ENCODE assay signal across 8 cellular contexts in the genomic region with DNA sequence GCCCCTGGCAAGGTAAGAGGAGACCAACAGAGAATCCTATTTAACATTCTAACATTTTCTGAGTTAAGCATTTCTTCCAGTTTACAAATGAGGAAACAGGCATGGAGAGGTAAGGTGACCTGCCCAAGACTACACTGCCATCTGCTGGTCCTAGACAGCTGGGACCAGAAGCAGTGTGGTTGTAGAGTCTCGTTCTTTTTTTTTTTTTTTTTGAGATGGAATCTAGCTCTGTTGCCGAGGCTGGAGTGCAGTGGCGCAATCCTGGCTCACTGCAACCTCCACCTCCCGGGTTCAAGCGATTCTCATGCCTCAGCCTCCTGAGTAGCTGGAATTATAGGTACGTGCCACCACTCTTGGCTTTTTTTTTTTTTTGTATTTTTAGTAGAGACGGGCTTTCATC. TPM values are rescaled to one million over a fixed set of nuclear protein-coding genes. Genes with fewer than 3 reads are reported as not detected.
DNase-seq lines count a peak whose midpoint lies in the region; ATAC-seq and TF ChIP-seq lines count a peak whose summit lies in the region.
"Not testable (repeated sequence)": the region's sequence is repeated elsewhere in the genome, so short reads cannot be mapped to it uniquely, and the experiment has no call there.

No MANE protein-coding gene starts in this region.

- H3K9me3 Mint-ChIP-seq in Calu3 (ENCODE audit: low read depth, unreplicated experiment); activated T-helper 17 cell treated with anti-CD3 and anti-CD28 coated beads, Interleukin-2, amount 50 U/mL, for 72 hours; naive thymus-derived CD8-positive, alpha-beta T cell: not testable (repeated sequence)

- DNase-seq in Calu3, result peak; percentile 73
- peak; percentile 15 for DNase-seq in GOT3 (lab: John Stamatoyannopoulos, UW)
- DNase-seq in NCI-H1436 (lab: John Stamatoyannopoulos, UW), result peak; percentile 76
- peak; percentile 34 to 68 for DNase-seq in SJSA1 (ENCODE audit: low read depth in 1 of 2, low spot score in 2 of 2)
- peak; percentile 89 for DNase-seq in fibroblast of mammary gland (ENCODE audit: low read depth)
- peak; percentile 40 to 87 (median 64) for DNase-seq in naive thymus-derived CD8-positive, alpha-beta T cell
- DNase-seq in stimulated activated CD8-positive, alpha-beta memory T cell treated with anti-CD3 and anti-CD28 coated beads, Interleukin-4, amount 100 ng/mL, for 48 hours, result peak; percentile 62

- BruUV-seq in Calu3 (replicated peaks; lab: Mats Ljungman, UMichigan), result not testable (repeated sequence)

- not testable (repeated sequence) for H3K4me3 Mint-ChIP-seq in Calu3 (ENCODE audit: low read depth, unreplicated experiment); activated T-helper 17 cell treated with anti-CD3 and anti-CD28 coated beads, Interleukin-2, amount 50 U/mL, for 72 hours; naive thymus-derived CD8-positive, alpha-beta T cell

- ATAC-seq in activated T-helper 17 cell treated with anti-CD3 and anti-CD28 coated beads, Interleukin-2, amount 50 U/mL, for 72 hours (replicated peaks), result peak; percentile 92
- ATAC-seq in naive thymus-derived CD8-positive, alpha-beta T cell, result peak; percentile 97 to 99

- H3K36me3 Mint-ChIP-seq in Calu3 (ENCODE audit: insufficient read depth, unreplicated experiment), result peaks cover 39% of the 10 kb centered on the region
- not testable (repeated sequence) for H3K36me3 Mint-ChIP-seq in activated T-helper 17 cell treated with anti-CD3 and anti-CD28 coated beads, Interleukin-2, amount 50 U/mL, for 72 hours (ENCODE audit: low read depth); naive thymus-derived CD8-positive, alpha-beta T cell

- not testable (repeated sequence) for H3K9me3 ChIP-seq in SJSA1 (replicated peaks)

- CTCF ChIA-PET in Calu3 (lab: Charles Lee), result interaction anchor here (0.6 to 1.0 kb wide), 5 partner anchors 21 to 444 kb away, joined by 3 to 4 read pairs (median 3); no protein-coding TSS in a partner anchor

- not testable (repeated sequence) for H3K27ac Mint-ChIP-seq in Calu3 (ENCODE audit: unreplicated experiment); activated T-helper 17 cell treated with anti-CD3 and anti-CD28 coated beads, Interleukin-2, amount 50 U/mL, for 72 hours
- peak overlapping the region in 3 of 10 donors; percentile 16 to 56 (median 22) for H3K27ac Mint-ChIP-seq in naive thymus-derived CD8-positive, alpha-beta T cell

- H3K36me3 ChIP-seq in SJSA1, result not testable (repeated sequence)

- H3K4me1 ChIP-seq in SJSA1 (replicated peaks), result not testable (repeated sequence)

- POLR2A ChIA-PET in naive thymus-derived CD8-positive, alpha-beta T cell (lab: Charles Lee), result interaction anchor here (0.6 to 1.6 kb wide), 4 partner anchors 133 to 779 kb away, joined by 3 to 7 read pairs (median 4); a partner anchor contains a TSS

- not testable (repeated sequence) for TF ChIP-seq CTCF in Calu3 (IDR thresholded peaks at IDR 0.05; ENCODE audit: unreplicated experiment)
- peak; percentile 95 for TF ChIP-seq CTCF in fibroblast of mammary gland (conservative IDR thresholded peaks at IDR 0.05; ENCODE audit: control insufficient read depth, insufficient read depth, low read depth, low read length)

- not testable (repeated sequence) for H3K27me3 Mint-ChIP-seq in Calu3 (ENCODE audit: unreplicated experiment); activated T-helper 17 cell treated with anti-CD3 and anti-CD28 coated beads, Interleukin-2, amount 50 U/mL, for 72 hours; naive thymus-derived CD8-positive, alpha-beta T cell

- not testable (repeated sequence) for H3K4me1 Mint-ChIP-seq in Calu3 (ENCODE audit: low read depth, unreplicated experiment); activated T-helper 17 cell treated with anti-CD3 and anti-CD28 coated beads, Interleukin-2, amount 50 U/mL, for 72 hours; naive thymus-derived CD8-positive, alpha-beta T cell

- not testable (repeated sequence) for H3K27me3 ChIP-seq in SJSA1 (replicated peaks)

- intact Hi-C loops in Calu3 (cut with micrococcal nuclease; ENCODE audit: unreplicated experiment), result loop anchor here (5.0 kb wide), 1 partner anchor 82 kb away; no protein-coding TSS in a partner anchor

- not testable (repeated sequence) for H3K4me3 ChIP-seq in SJSA1; fibroblast of mammary gland (ENCODE audit: control insufficient read depth, low read depth, low read length)

- H3K27ac ChIP-seq in SJSA1, result not testable (repeated sequence)

RNA-seq across cellular contexts. Expression of a gene that starts 5.3 kb away (rescaled TPM):
- total RNA-seq in Calu3 (2022), result 1.8 and 3.6 TPM in 2 replicates
- 0.34 TPM in 1 of 2 replicates, not detected in the other for total RNA-seq in SJSA1 (2014; rRNA removed; shearing (Covaris generic))
- total RNA-seq in activated T-helper 17 cell treated with anti-CD3 and anti-CD28 coated beads, Interleukin-2, amount 50 U/mL, for 72 hours, result 1 to 10 TPM; 1.1 to 1.7 TPM
- 1 to 10 TPM; 1.3 to 1.5 TPM for total RNA-seq in naive thymus-derived CD8-positive, alpha-beta T cell
- polyA plus RNA-seq in naive thymus-derived CD8-positive, alpha-beta T cell, result not detected

RNA-seq across cellular contexts. Expression of a gene that starts 28.0 kb away (rescaled TPM):
- total RNA-seq in Calu3 (2022), result 154 and 173 TPM in 2 replicates
- total RNA-seq in SJSA1 (2014; rRNA removed; shearing (Covaris generic)), result 295 and 358 TPM in 2 replicates
- total RNA-seq in activated T-helper 17 cell treated with anti-CD3 and anti-CD28 coated beads, Interleukin-2, amount 50 U/mL, for 72 hours, result 100 to 1,000 TPM; 109 to 174 TPM
- 10 to 100 TPM; 58.4 to 60.0 TPM for total RNA-seq in naive thymus-derived CD8-positive, alpha-beta T cell
- 100 to 1,000 TPM in 1 of 3 donors, 10 to 100 TPM in 2; 91.5 to 106 (median 94.0) TPM for polyA plus RNA-seq in naive thymus-derived CD8-positive, alpha-beta T cell

RNA-seq across cellular contexts. Expression of a gene that starts 45.9 kb away (rescaled TPM):
- total RNA-seq in Calu3 (2022), result 23.8 and 24.3 TPM in 2 replicates
- 42.0 and 76.0 TPM in 2 replicates for total RNA-seq in SJSA1 (2014; rRNA removed; shearing (Covaris generic))
- 10 to 100 TPM; 16.1 to 17.5 TPM for total RNA-seq in activated T-helper 17 cell treated with anti-CD3 and anti-CD28 coated beads, Interleukin-2, amount 50 U/mL, for 72 hours
- 10 to 100 TPM; 63.2 to 63.9 TPM for total RNA-seq in naive thymus-derived CD8-positive, alpha-beta T cell
- 10 to 100 TPM; 23.8 to 41.9 (median 24.4) TPM for polyA plus RNA-seq in naive thymus-derived CD8-positive, alpha-beta T cell

Comparison
In these comparisons a context has a peak if more than half of its experiments do, and no peak if none do; other contexts are left out.
1. DNase-seq: peak in every context shown above with its lines; median percentile 89 in fibroblast of mammary gland; 76 in NCI-H1436; 73 in Calu3; 64 in naive thymus-derived CD8-positive, alpha-beta T cell; 62 in stimulated activated CD8-positive, alpha-beta memory T cell treated with anti-CD3 and anti-CD28 coated beads, Interleukin-4, amount 100 ng/mL, for 48 hours; 51 in SJSA1; 15 in GOT3.